In genomic region chr21:37874481-37874880, GRCh38 we compare ENCODE assay signal across 31 cellular contexts. TPM values are rescaled to one million over a fixed set of nuclear protein-coding genes. Genes with fewer than 3 reads are reported as not detected.
"Had no signal": no experiment of that assay in that cellular context is flagged by ENCODE, and none has a peak within 500 bp of the region (broad histone marks: within the 10 kb centered on the region; RNA-seq: fewer than 3 reads in every experiment).

No MANE protein-coding gene starts in this region.

- H3K27ac ChIP-seq: brain microvascular endothelial cell, coronary artery, dorsolateral prefrontal cortex, esophagus muscularis mucosa, foreskin keratinocyte, gastrocnemius medialis, heart left ventricle had no signal

- H3K27me3 ChIP-seq: brain microvascular endothelial cell, foreskin keratinocyte had no signal

- H3K36me3 ChIP-seq: brain microvascular endothelial cell, esophagus muscularis mucosa, gastrocnemius medialis, heart left ventricle had no signal

- H3K4me1 Mint-ChIP-seq: activated CD4-positive, alpha-beta memory T cell treated with anti-CD3 and anti-CD28 coated beads, Interleukin-2, amount 10 ng/mL, durations not matched to agents 7 days and 5 days; activated naive CD4-positive, alpha-beta T cell treated with anti-CD3 and anti-CD28 coated beads, Interleukin-2, amount 10 ng/mL, durations not matched to agents 7 days and 5 days; activated naive CD8-positive, alpha-beta T cell treated with anti-CD3 and anti-CD28 coated beads, Interleukin-2, amount 10 ng/mL, durations not matched to agents 7 days and 5 days; central memory CD8-positive, alpha-beta T cell had no signal

- DNase-seq: activated CD4-positive, alpha-beta memory T cell treated with anti-CD3 and anti-CD28 coated beads, Interleukin-2, amount 10 ng/mL, durations not matched to agents 7 days and 5 days; activated CD4-positive, alpha-beta T cell treated with anti-CD3 and anti-CD28 coated beads for 36 hours; activated CD4-positive, alpha-beta T cell treated with anti-CD3 and anti-CD28 coated beads, Interleukin-2, amount 10 ng/mL, durations not matched to agents 7 days and 5 days; activated CD4-positive, alpha-beta T cell treated with anti-CD3 and anti-CD28 coated beads, Interleukin-2, amount 50 U/mL, for 4 hours; activated CD4-positive, CD25-positive, alpha-beta regulatory T cell; activated CD4-positive, CD25-positive, alpha-beta regulatory T cell treated with anti-CD3 and anti-CD28 coated beads, Interleukin-2, amount 50 U/mL, for 72 hours; activated CD8-positive, alpha-beta memory T cell treated with anti-CD3 and anti-CD28 coated beads, Interleukin-2, amount 50 U/mL, for 48 hours; activated gamma-delta T cell; activated naive CD4-positive, alpha-beta T cell; activated naive CD4-positive, alpha-beta T cell treated with anti-CD3 and anti-CD28 coated beads, Interleukin-2, amount 10 ng/mL, durations not matched to agents 7 days and 5 days; activated naive CD8-positive, alpha-beta T cell treated with anti-CD3 and anti-CD28 coated beads, Interleukin-2, amount 10 ng/mL, durations not matched to agents 7 days and 5 days; activated T-cell treated with anti-CD3 and anti-CD28 coated beads for 4 hours; activated T-cell treated with anti-CD3 and anti-CD28 coated beads, Interleukin-2, amount 50 U/mL, for 24 hours; activated T-cell treated with anti-CD3 and anti-CD28 coated beads, Interleukin-2, amount 50 U/mL, for 72 hours; anterior cingulate cortex; brain microvascular endothelial cell; dorsolateral prefrontal cortex; effector memory CD4-positive, alpha-beta T cell; erythroblast; foreskin keratinocyte; gastrocnemius medialis; heart left ventricle; T-helper 1 cell; T-helper 2 cell had no signal

- H3K9me3 Mint-ChIP-seq: activated CD4-positive, alpha-beta memory T cell treated with anti-CD3 and anti-CD28 coated beads, Interleukin-2, amount 10 ng/mL, durations not matched to agents 7 days and 5 days; activated CD4-positive, alpha-beta T cell treated with anti-CD3 and anti-CD28 coated beads, Interleukin-2, amount 10 ng/mL, durations not matched to agents 7 days and 5 days; activated naive CD4-positive, alpha-beta T cell treated with anti-CD3 and anti-CD28 coated beads, Interleukin-2, amount 10 ng/mL, durations not matched to agents 7 days and 5 days; activated naive CD4-positive, alpha-beta T cell treated with anti-CD3 and anti-CD28 coated beads, Interleukin-2, amount 50 U/mL, for 72 hours; activated naive CD8-positive, alpha-beta T cell treated with anti-CD3 and anti-CD28 coated beads, Interleukin-2, amount 10 ng/mL, durations not matched to agents 7 days and 5 days; activated T-cell treated with anti-CD3 and anti-CD28 coated beads, Interleukin-2, amount 50 U/mL, for 24 hours; activated T-cell treated with anti-CD3 and anti-CD28 coated beads, Interleukin-2, amount 50 U/mL, for 72 hours; central memory CD8-positive, alpha-beta T cell; dendritic cell treated with granulocyte-macrophage colony-stimulating factor and Interleukin-4, amounts not matched to agents 40 ng/mL and 50 ng/mL, for 4 days had no signal

- ATAC-seq: activated CD4-positive, alpha-beta T cell treated with anti-CD3 and anti-CD28 coated beads for 36 hours; activated naive CD4-positive, alpha-beta T cell treated with anti-CD3 and anti-CD28 coated beads, Interleukin-2, amount 50 U/mL, for 72 hours; activated T-cell treated with anti-CD3 and anti-CD28 coated beads, Interleukin-2, amount 50 U/mL, for 72 hours; foreskin keratinocyte; gastrocnemius medialis; heart left ventricle had no signal

- H3K27me3 Mint-ChIP-seq: activated CD4-positive, alpha-beta memory T cell treated with anti-CD3 and anti-CD28 coated beads, Interleukin-2, amount 10 ng/mL, durations not matched to agents 7 days and 5 days; activated CD4-positive, alpha-beta T cell treated with anti-CD3 and anti-CD28 coated beads, Interleukin-2, amount 10 ng/mL, durations not matched to agents 7 days and 5 days had no signal

- H3K27ac Mint-ChIP-seq: activated CD4-positive, alpha-beta memory T cell treated with anti-CD3 and anti-CD28 coated beads, Interleukin-2, amount 10 ng/mL, durations not matched to agents 7 days and 5 days; activated CD4-positive, alpha-beta T cell treated with anti-CD3 and anti-CD28 coated beads for 36 hours; activated CD4-positive, alpha-beta T cell treated with anti-CD3 and anti-CD28 coated beads, Interleukin-2, amount 10 ng/mL, durations not matched to agents 7 days and 5 days; activated naive CD4-positive, alpha-beta T cell treated with anti-CD3 and anti-CD28 coated beads, Interleukin-2, amount 10 ng/mL, durations not matched to agents 7 days and 5 days; activated naive CD4-positive, alpha-beta T cell treated with anti-CD3 and anti-CD28 coated beads, Interleukin-2, amount 50 U/mL, for 72 hours; activated naive CD8-positive, alpha-beta T cell treated with anti-CD3 and anti-CD28 coated beads, Interleukin-2, amount 10 ng/mL, durations not matched to agents 7 days and 5 days; activated T-cell treated with anti-CD3 and anti-CD28 coated beads, Interleukin-2, amount 50 U/mL, for 24 hours; activated T-cell treated with anti-CD3 and anti-CD28 coated beads, Interleukin-2, amount 50 U/mL, for 72 hours; dendritic cell treated with granulocyte-macrophage colony-stimulating factor and Interleukin-4, amounts not matched to agents 40 ng/mL and 50 ng/mL, for 4 days had no signal

- H3K4me3 Mint-ChIP-seq: activated CD4-positive, alpha-beta memory T cell treated with anti-CD3 and anti-CD28 coated beads, Interleukin-2, amount 10 ng/mL, durations not matched to agents 7 days and 5 days; activated CD4-positive, alpha-beta T cell treated with anti-CD3 and anti-CD28 coated beads for 36 hours; activated CD4-positive, alpha-beta T cell treated with anti-CD3 and anti-CD28 coated beads, Interleukin-2, amount 10 ng/mL, durations not matched to agents 7 days and 5 days; activated naive CD4-positive, alpha-beta T cell treated with anti-CD3 and anti-CD28 coated beads, Interleukin-2, amount 10 ng/mL, durations not matched to agents 7 days and 5 days; activated naive CD8-positive, alpha-beta T cell treated with anti-CD3 and anti-CD28 coated beads, Interleukin-2, amount 10 ng/mL, durations not matched to agents 7 days and 5 days; activated T-cell treated with anti-CD3 and anti-CD28 coated beads, Interleukin-2, amount 50 U/mL, for 24 hours; activated T-cell treated with anti-CD3 and anti-CD28 coated beads, Interleukin-2, amount 50 U/mL, for 72 hours; central memory CD8-positive, alpha-beta T cell; dendritic cell treated with granulocyte-macrophage colony-stimulating factor and Interleukin-4, amounts not matched to agents 40 ng/mL and 50 ng/mL, for 4 days had no signal

- H3K4me1 ChIP-seq: esophagus muscularis mucosa, gastrocnemius medialis, heart left ventricle had no signal

- H3K4me3 ChIP-seq: coronary artery, dorsolateral prefrontal cortex, esophagus muscularis mucosa, gastrocnemius medialis, heart left ventricle had no signal

- H3K36me3 Mint-ChIP-seq: activated naive CD4-positive, alpha-beta T cell treated with anti-CD3 and anti-CD28 coated beads, Interleukin-2, amount 10 ng/mL, durations not matched to agents 7 days and 5 days; activated naive CD4-positive, alpha-beta T cell treated with anti-CD3 and anti-CD28 coated beads, Interleukin-2, amount 50 U/mL, for 72 hours; activated naive CD8-positive, alpha-beta T cell treated with anti-CD3 and anti-CD28 coated beads, Interleukin-2, amount 10 ng/mL, durations not matched to agents 7 days and 5 days had no signal

- H3K9me3 ChIP-seq: esophagus muscularis mucosa, gastrocnemius medialis, heart left ventricle had no signal

RNA-seq across cellular contexts. Expression of gene KCNJ6, which starts 41.8 kb away (rescaled TPM):
- total RNA-seq: activated CD4-positive, alpha-beta memory T cell treated with anti-CD3 and anti-CD28 coated beads, Interleukin-2, amount 10 ng/mL, durations not matched to agents 7 days and 5 days; activated CD4-positive, alpha-beta T cell treated with anti-CD3 and anti-CD28 coated beads for 36 hours; activated CD4-positive, alpha-beta T cell treated with anti-CD3 and anti-CD28 coated beads, Interleukin-2, amount 10 ng/mL, durations not matched to agents 7 days and 5 days; activated naive CD4-positive, alpha-beta T cell treated with anti-CD3 and anti-CD28 coated beads, Interleukin-2, amount 50 U/mL, for 72 hours; activated naive CD8-positive, alpha-beta T cell treated with anti-CD3 and anti-CD28 coated beads, Interleukin-2, amount 10 ng/mL, durations not matched to agents 7 days and 5 days; activated T-cell treated with anti-CD3 and anti-CD28 coated beads, Interleukin-2, amount 50 U/mL, for 72 hours; bronchial epithelial cell; cardiac septum; foreskin keratinocyte; gastrocnemius medialis; heart left ventricle had no signal
- polyA plus RNA-seq: foreskin keratinocyte, heart left ventricle had no signal
